ENCODE assay signal across 2 cellular contexts in genomic region chr7:5525271-5526189, GRCh38.
TF ChIP-seq lines count a peak whose summit lies in the region.

No MANE protein-coding gene starts in this region.

TF ChIP-seq in GM23338, 12 proteins besides CTCF, POLR2A, EP300 and RAD21:
- no peak for TF ChIP-seq EZH2 (IDR thresholded peaks at IDR 0.05; ENCODE audit: low read depth, unreplicated experiment)
- no peak for TF ChIP-seq STAT1 (IDR thresholded peaks at IDR 0.05; ENCODE audit: unreplicated experiment)
- TF ChIP-seq ZNF462 (CRISPR knock-in tag; IDR thresholded peaks at IDR 0.05): peak; percentile 53; the same call in 1 of the 2 replicates
- TF ChIP-seq CREB1 (CRISPR knock-in tag; IDR thresholded peaks at IDR 0.05; ENCODE audit: low read depth): no peak
- TF ChIP-seq POLR2AphosphoS5 (IDR thresholded peaks at IDR 0.05; ENCODE audit: low read depth): no peak; the same call in 1 of the 2 replicates
- no peak for TF ChIP-seq EZH2phosphoT487 (IDR thresholded peaks at IDR 0.05; ENCODE audit: unreplicated experiment)

TF ChIP-seq in H1, 55 proteins besides CTCF, POLR2A, EP300 and RAD21:
- no peak for TF ChIP-seq RXRA (IDR thresholded peaks at IDR 0.05; ENCODE audit: insufficient read depth, low read depth, low read length)
- 0 out of 4 replicates have a peak, but pooled peaks of 1 of the 2 experiments have one; percentile 15 for TF ChIP-seq SIN3A (conservative IDR thresholded peaks at IDR 0.05 in 1 of 2, IDR thresholded peaks at IDR 0.05 in 1 of 2; ENCODE audit: low read depth in 1 of 2, low read length in 2 of 2)
- no peak for TF ChIP-seq BCL11A (IDR thresholded peaks at IDR 0.05; ENCODE audit: low read depth in 2 of 2, low read length in 2 of 2)
- TF ChIP-seq CTBP2 (IDR thresholded peaks at IDR 0.05; ENCODE audit: borderline replicate concordance, insufficient read depth, insufficient read length, low read length): no peak
- no peak for TF ChIP-seq ZNF274 (IDR thresholded peaks at IDR 0.05; ENCODE audit: borderline replicate concordance, extremely low read depth, low read length)
- no peak for TF ChIP-seq RNF2 (IDR thresholded peaks at IDR 0.05; ENCODE audit: borderline replicate concordance, low read depth, low read length, missing control alignments, poor library complexity, severe bottlenecking)
- TF ChIP-seq HDAC2 (IDR thresholded peaks at IDR 0.05; ENCODE audit: borderline replicate concordance in 1 of 2, low read depth in 2 of 2, low read length in 2 of 2): no peak
- no peak for TF ChIP-seq NRF1 (IDR thresholded peaks at IDR 0.05; ENCODE audit: low read depth, low read length)
- TF ChIP-seq SIRT6 (IDR thresholded peaks at IDR 0.05; ENCODE audit: low read length): peak; percentile 90
- no peak for TF ChIP-seq TBP (IDR thresholded peaks at IDR 0.05; ENCODE audit: low read depth, low read length)
- TF ChIP-seq SIX5 (IDR thresholded peaks at IDR 0.05; ENCODE audit: low read depth, low read length): no peak
- no peak for TF ChIP-seq POU5F1 (IDR thresholded peaks at IDR 0.05; ENCODE audit: low read depth, low read length)
- peak; percentile 85 for TF ChIP-seq ATF2 (IDR thresholded peaks at IDR 0.05; ENCODE audit: low read length)
- no peak for TF ChIP-seq CBX8 (IDR thresholded peaks at IDR 0.05; ENCODE audit: borderline replicate concordance, low read depth, low read length)
- TF ChIP-seq JUND (IDR thresholded peaks at IDR 0.05; ENCODE audit: low read length): no peak
- peak; percentile 98 for TF ChIP-seq POLR2AphosphoS5 (IDR thresholded peaks at IDR 0.05; ENCODE audit: low read depth, low read length)
- peak; percentile 53 for TF ChIP-seq TAF7 (optimal IDR thresholded peaks at IDR 0.05; ENCODE audit: borderline replicate concordance, low read depth, low read length)
- TF ChIP-seq USF2 (IDR thresholded peaks at IDR 0.05; ENCODE audit: low read length): peak; percentile 48; the same call in 1 of the 2 replicates
- TF ChIP-seq JUN (IDR thresholded peaks at IDR 0.05; ENCODE audit: low read depth, low read length): no peak
- 0 out of 2 replicates have a peak, but pooled peaks have one; percentile 9 for TF ChIP-seq TAF1 (IDR thresholded peaks at IDR 0.05; ENCODE audit: low read depth, low read length)
- TF ChIP-seq GTF2F1 (IDR thresholded peaks at IDR 0.05; ENCODE audit: borderline replicate concordance, low read depth, low read length): 0 out of 2 replicates have a peak, but pooled peaks have one; percentile 24
- TF ChIP-seq CHD1 (IDR thresholded peaks at IDR 0.05; ENCODE audit: low read depth, low read length): no peak; the same call in 1 of the 2 replicates
- TF ChIP-seq SUZ12 (IDR thresholded peaks at IDR 0.05; ENCODE audit: low read length): no peak
- peak; percentile 31 for TF ChIP-seq CHD2 (IDR thresholded peaks at IDR 0.05; ENCODE audit: low read length)
- no peak for TF ChIP-seq E2F6 (IDR thresholded peaks at IDR 0.05)
- TF ChIP-seq CREB1 (IDR thresholded peaks at IDR 0.05): peak; percentile 9; the same call in 1 of the 2 replicates
- no peak for TF ChIP-seq MAX (IDR thresholded peaks at IDR 0.05)
